Comparison of ENCODE assay signal across 32 cellular contexts in genomic region chr7:85075864-85076263, GRCh38.
"Had no signal": no experiment of that assay in that cellular context is flagged by ENCODE, and none has a peak within 500 bp of the region (broad histone marks: within the 10 kb centered on the region; RNA-seq: fewer than 3 reads in every experiment).

No MANE protein-coding gene starts in this region.

- H3K4me3 ChIP-seq: cardiac muscle cell, MG63, SK-N-MC had no signal

- H3K27ac ChIP-seq: brain microvascular endothelial cell, cardiac muscle cell, SK-N-MC, VCaP had no signal

- H3K27ac Mint-ChIP-seq: activated CD4-positive, alpha-beta memory T cell treated with anti-CD3 and anti-CD28 coated beads for 36 hours; activated CD4-positive, alpha-beta T cell treated with anti-CD3 and anti-CD28 coated beads, Interleukin-2, amount 10 ng/mL, durations not matched to agents 7 days and 5 days; activated naive CD4-positive, alpha-beta T cell treated with anti-CD3 and anti-CD28 coated beads, Interleukin-2, amount 50 U/mL, for 72 hours; activated naive CD8-positive, alpha-beta T cell treated with anti-CD3 and anti-CD28 coated beads, Interleukin-2, amount 50 U/mL, for 24 hours; T-cell had no signal

- DNase-seq: activated CD4-positive, alpha-beta memory T cell treated with anti-CD3 and anti-CD28 coated beads for 36 hours; activated CD4-positive, alpha-beta T cell treated with anti-CD3 and anti-CD28 coated beads, Interleukin-2, amount 10 ng/mL, durations not matched to agents 7 days and 5 days; activated CD4-positive, CD25-positive, alpha-beta regulatory T cell; activated CD8-positive, alpha-beta memory T cell treated with anti-CD3 and anti-CD28 coated beads for 24 hours; activated effector memory CD4-positive, alpha-beta T cell treated with anti-CD3 and anti-CD28 coated beads, Interleukin-2, amount 50 U/mL, for 16 hours; activated naive CD4-positive, alpha-beta T cell treated with Interleukin-2 at 50 U/mL for 16 hours; activated naive CD8-positive, alpha-beta T cell treated with anti-CD3 and anti-CD28 coated beads, Interleukin-2, amount 50 U/mL, for 24 hours; activated T-cell treated with anti-CD3 and anti-CD28 coated beads, Interleukin-2, amount 50 U/mL, for 4 hours; amygdala; brain microvascular endothelial cell; MG63; MV-4-11; NCI-H1092 treated with DMSO at 0.1 percent for 48 hours; NCI-H1417 treated with DMSO at 0.1 percent for 48 hours; NCI-H1694; NCI-H2029; NCI-H2107; NCI-H2171 treated with DMSO at 0.1 percent for 48 hours; NCI-H345; NCI-H510A; NCI-H526 treated with DMSO at 0.1 percent for 48 hours; NK-92 treated with Interleukin-12 subunit alpha and Interleukin-12 subunit beta, amount 100 ng/mL, for 24 hours; OCI-M1; RPMI8226; T-cell; T-helper 2 cell had no signal

- H3K9me3 ChIP-seq: MG63 had no signal

- H3K27me3 Mint-ChIP-seq: activated CD4-positive, alpha-beta memory T cell treated with anti-CD3 and anti-CD28 coated beads for 36 hours; activated CD4-positive, alpha-beta T cell treated with anti-CD3 and anti-CD28 coated beads, Interleukin-2, amount 10 ng/mL, durations not matched to agents 7 days and 5 days; activated naive CD8-positive, alpha-beta T cell treated with anti-CD3 and anti-CD28 coated beads, Interleukin-2, amount 50 U/mL, for 24 hours; T-cell had no signal

- H3K9me3 Mint-ChIP-seq: activated CD4-positive, alpha-beta T cell treated with anti-CD3 and anti-CD28 coated beads, Interleukin-2, amount 10 ng/mL, durations not matched to agents 7 days and 5 days; activated naive CD4-positive, alpha-beta T cell treated with anti-CD3 and anti-CD28 coated beads, Interleukin-2, amount 50 U/mL, for 72 hours; activated naive CD8-positive, alpha-beta T cell treated with anti-CD3 and anti-CD28 coated beads, Interleukin-2, amount 50 U/mL, for 24 hours; activated T-cell treated with anti-CD3 and anti-CD28 coated beads, Interleukin-2, amount 50 U/mL, for 4 hours had no signal

- H3K4me1 Mint-ChIP-seq: activated CD4-positive, alpha-beta T cell treated with anti-CD3 and anti-CD28 coated beads, Interleukin-2, amount 10 ng/mL, durations not matched to agents 7 days and 5 days; activated naive CD8-positive, alpha-beta T cell treated with anti-CD3 and anti-CD28 coated beads, Interleukin-2, amount 50 U/mL, for 24 hours; T-cell had no signal

- H3K4me3 Mint-ChIP-seq: activated CD4-positive, alpha-beta memory T cell treated with anti-CD3 and anti-CD28 coated beads for 36 hours; activated CD4-positive, alpha-beta T cell treated with anti-CD3 and anti-CD28 coated beads, Interleukin-2, amount 10 ng/mL, durations not matched to agents 7 days and 5 days; activated naive CD8-positive, alpha-beta T cell treated with anti-CD3 and anti-CD28 coated beads, Interleukin-2, amount 50 U/mL, for 24 hours; activated T-cell treated with anti-CD3 and anti-CD28 coated beads, Interleukin-2, amount 50 U/mL, for 4 hours; T-cell had no signal

- H3K36me3 Mint-ChIP-seq: activated CD4-positive, alpha-beta memory T cell treated with anti-CD3 and anti-CD28 coated beads for 36 hours; activated naive CD4-positive, alpha-beta T cell treated with anti-CD3 and anti-CD28 coated beads, Interleukin-2, amount 50 U/mL, for 72 hours; T-cell had no signal

- ATAC-seq: activated naive CD4-positive, alpha-beta T cell treated with anti-CD3 and anti-CD28 coated beads, Interleukin-2, amount 50 U/mL, for 72 hours; activated naive CD8-positive, alpha-beta T cell treated with anti-CD3 and anti-CD28 coated beads, Interleukin-2, amount 50 U/mL, for 24 hours; activated T-cell treated with anti-CD3 and anti-CD28 coated beads, Interleukin-2, amount 50 U/mL, for 4 hours; Panc1; Right ventricle myocardium inferior; T-cell had no signal

- H3K27me3 ChIP-seq: brain microvascular endothelial cell, cardiac muscle cell, MG63 had no signal

- H3K36me3 ChIP-seq: brain microvascular endothelial cell, cardiac muscle cell, MG63 had no signal
